In the genomic region with DNA sequence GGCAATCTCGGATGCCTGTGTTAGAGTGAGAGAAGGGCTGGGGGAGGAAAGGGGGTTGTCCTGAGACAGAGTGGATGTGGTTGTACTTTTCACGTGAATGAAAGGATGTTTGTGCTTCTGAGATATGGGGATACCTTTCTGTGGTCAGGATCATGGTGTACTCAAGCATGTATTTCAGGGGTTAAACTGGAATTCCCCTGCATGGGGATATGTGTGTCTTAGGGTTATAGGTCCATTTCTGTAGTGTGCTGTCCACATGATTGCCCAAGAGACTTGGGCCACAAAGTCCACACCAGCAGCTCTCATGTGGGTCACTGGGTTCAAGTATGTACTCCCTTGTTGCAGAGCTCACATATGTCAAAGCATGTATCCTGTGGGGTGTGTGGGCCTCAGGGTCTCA, we compare ENCODE assay signal across 9 cellular contexts. TPM values are rescaled to one million over a fixed set of nuclear protein-coding genes. Genes with fewer than 3 reads are reported as not detected.
DNase-seq lines count a peak whose midpoint lies in the region; ATAC-seq, FAIRE-seq and TF ChIP-seq lines count a peak whose summit lies in the region.
"Had no signal": no experiment of that assay in that cellular context is flagged by ENCODE, and none has a peak within 500 bp of the region (broad histone marks: within the 10 kb centered on the region; RNA-seq: fewer than 3 reads in every experiment).

No MANE protein-coding gene starts in this region.

- peak overlapping the region; percentile 64 for H3K27ac ChIP-seq in CD4-positive, alpha-beta T cell (ENCODE audit: low read depth, low read length)
- no peak overlapping the region for H3K27ac ChIP-seq in IMR-90 (ENCODE audit: insufficient read depth, low read length)
- H3K27ac ChIP-seq in astrocyte (ENCODE audit: low read depth, low read length) = no peak overlapping the region
- H3K27ac ChIP-seq in naive thymus-derived CD4-positive, alpha-beta T cell (ENCODE audit: low read depth, low read length) = peak overlapping the region; percentile 88
- H3K27ac ChIP-seq in right cardiac atrium (ENCODE audit: low read length) = no peak overlapping the region

- H2BK15ac ChIP-seq in IMR-90 (ENCODE audit: low read depth, low read length) = no peak overlapping the region

- H3K14ac ChIP-seq in IMR-90 (replicated peaks; ENCODE audit: low read depth, low read length) = no peak overlapping the region

- no peak overlapping the region for H2AK9ac ChIP-seq in IMR-90 (replicated peaks; ENCODE audit: low read depth, low read length, poor library complexity)

- no peak overlapping the region for H2BK120ac ChIP-seq in IMR-90 (ENCODE audit: low read depth, low read length)

- no peak overlapping the region for H4K8ac ChIP-seq in IMR-90 (ENCODE audit: low read depth in 2 of 2, low read length in 2 of 2)

- TF ChIP-seq RAD21 in IMR-90 (IDR thresholded peaks at IDR 0.05; ENCODE audit: low read length) = no peak

- no peak overlapping the region for H4K5ac ChIP-seq in IMR-90 (ENCODE audit: low read depth, low read length)

- H3K4me3 Mint-ChIP-seq in CD4-positive, alpha-beta T cell = peak overlapping the region; percentile 93
- H3K4me3 Mint-ChIP-seq in astrocyte (ENCODE audit: unreplicated experiment) (peak overlapping the region; percentile 91), MCF 10A (ENCODE audit: unreplicated experiment) (no peak overlapping the region)
- peak overlapping the region; percentile 86 to 98 (median 92) for H3K4me3 Mint-ChIP-seq in naive thymus-derived CD4-positive, alpha-beta T cell

- POLR2A ChIA-PET in CD4-positive, alpha-beta T cell (lab: Charles Lee) = interaction anchor here (0.7 to 4.7 kb wide), 25 partner anchors 9 to 459 kb away, joined by 3 to 60 read pairs (median 6); a partner anchor contains a TSS
- POLR2A ChIA-PET in IMR-90 (lab: Charles Lee; ENCODE audit: unreplicated experiment) (no interaction called here), MCF 10A (lab: Yijun Ruan, JAX) (interaction anchor here (0.6 to 3.1 kb wide), 4 partner anchors 12 to 186 kb away, joined by 3 to 16 read pairs (median 6); a partner anchor contains a TSS)
- POLR2A ChIA-PET in naive thymus-derived CD4-positive, alpha-beta T cell (lab: Charles Lee) = interaction anchor here (0.7 to 4.4 kb wide), 23 partner anchors 8 to 458 kb away, joined by 3 to 61 read pairs (median 6); a partner anchor contains a TSS

- no peak overlapping the region; the same call in 1 of the 2 replicates for H2AK5ac ChIP-seq in IMR-90 (ENCODE audit: low read depth, low read length)

- WGBS in IMR-90 (ENCODE audit: extremely low coverage in 2 of 2, insufficient read length in 1 of 2), 2 experiments = no CpG with 5 or more reads among the region's 2 CpGs
- WGBS in right cardiac atrium = 53% methylated on average over 2 of the region's 2 CpGs

- intact Hi-C loops in CD4-positive, alpha-beta T cell (cut with DNase I, micrococcal nuclease) = loop anchor here (2.0 to 10.0 kb wide), 5 partner anchors 14 to 804 kb away; a partner anchor contains a TSS
- intact Hi-C loops in IMR-90 (cut with micrococcal nuclease) = no loop called here
- intact Hi-C loops in naive thymus-derived CD4-positive, alpha-beta T cell (cut with micrococcal nuclease) = no loop called here
- intact Hi-C loops in MCF 10A (cut with micrococcal nuclease) = no loop called here
- intact Hi-C loops in right cardiac atrium (cut with DNase I) = no loop called here

- H3K9ac ChIP-seq in IMR-90 (ENCODE audit: low read depth, low read length) (no peak overlapping the region), astrocyte (ENCODE audit: low read length) (no peak overlapping the region)

- peaks cover 24 to 90% of the 10 kb centered on the region in 2 experiments for H3K79me1 ChIP-seq in IMR-90 (ENCODE audit: low read depth in 1 of 2, low read length in 2 of 2)

- no peak for DNase-seq in CD4-positive, alpha-beta T cell
- DNase-seq in IMR-90 (no peak), astrocyte (ENCODE audit: low read depth) (no peak), DMS153 treated with DMSO at 0.1 percent for 48 hours (lab: John Stamatoyannopoulos, UW; ENCODE audit: unreplicated experiment) (no peak), MCF 10A (ENCODE audit: unreplicated experiment) (no peak), right cardiac atrium (no peak)
- peak in 3 of 9 donors; percentile 37 to 53 (median 45) for DNase-seq in naive thymus-derived CD4-positive, alpha-beta T cell
- DNase-seq: cortex of kidney had no signal

- H2BK5ac ChIP-seq in IMR-90 (ENCODE audit: low read depth, low read length, poor library complexity, severe bottlenecking) = no peak overlapping the region

- TF ChIP-seq POLR2A in IMR-90 (IDR thresholded peaks at IDR 0.05; ENCODE audit: low read depth, low read length) = no peak

- H3K4me1 ChIP-seq in IMR-90 (ENCODE audit: control insufficient read depth, insufficient read depth, low read length) = peaks cover 32% of the 10 kb centered on the region
- peaks cover 49% of the 10 kb centered on the region for H3K4me1 ChIP-seq in astrocyte (ENCODE audit: insufficient read depth, low read length)
- H3K4me1 ChIP-seq in naive thymus-derived CD4-positive, alpha-beta T cell (ENCODE audit: control insufficient read depth in 2 of 2, insufficient read depth in 2 of 2, low read length in 2 of 2) = peaks cover 43 to 51% of the 10 kb centered on the region in 2 donors
- peaks cover 8% of the 10 kb centered on the region for H3K4me1 ChIP-seq in right cardiac atrium (ENCODE audit: control insufficient read depth, insufficient read depth, low read length)

- peaks cover 73% of the 10 kb centered on the region for H3K4me1 Mint-ChIP-seq in CD4-positive, alpha-beta T cell (ENCODE audit: low read depth)
- H3K4me1 Mint-ChIP-seq in astrocyte (ENCODE audit: low read depth, unreplicated experiment) = peaks cover 62% of the 10 kb centered on the region
- peaks cover 60 to 73% (median 67%) of the 10 kb centered on the region in 7 donors for H3K4me1 Mint-ChIP-seq in naive thymus-derived CD4-positive, alpha-beta T cell
- H3K4me1 Mint-ChIP-seq in MCF 10A (ENCODE audit: insufficient read depth, unreplicated experiment) = peaks cover 49% of the 10 kb centered on the region

- CTCF ChIA-PET in CD4-positive, alpha-beta T cell (lab: Charles Lee) = interaction anchor here (0.9 kb wide), 1 partner anchor 12 kb away, joined by 6 read pairs; a partner anchor contains a TSS
- CTCF ChIA-PET in IMR-90 (lab: Yijun Ruan, JAX) (no interaction called here), MCF 10A (lab: Yijun Ruan, JAX) (interaction anchor here (0.7 kb wide), 1 partner anchor 149 kb away, joined by 3 read pairs; no protein-coding TSS in a partner anchor)
- CTCF ChIA-PET in naive thymus-derived CD4-positive, alpha-beta T cell (lab: Charles Lee) = interaction anchor here (0.9 to 1.8 kb wide), 8 partner anchors 12 to 306 kb away, joined by 3 to 7 read pairs (median 4); a partner anchor contains a TSS

- no peaks in the 10 kb centered on the region for H3K27me3 ChIP-seq in CD4-positive, alpha-beta T cell (ENCODE audit: control insufficient read depth, insufficient read depth, low read length)
- H3K27me3 ChIP-seq in IMR-90 (ENCODE audit: control insufficient read depth, insufficient read depth, low read length) (no peaks in the 10 kb centered on the region), astrocyte (ENCODE audit: insufficient read depth, low read length) (no peaks in the 10 kb centered on the region), right cardiac atrium (ENCODE audit: control insufficient read depth, insufficient read depth) (no peaks in the 10 kb centered on the region)
- H3K27me3 ChIP-seq in naive thymus-derived CD4-positive, alpha-beta T cell (ENCODE audit: control insufficient read depth in 2 of 2, insufficient read depth in 2 of 2, low read length in 2 of 2) = no peaks in the 10 kb centered on the region

- peak overlapping the region; percentile 92 for H3K27ac Mint-ChIP-seq in CD4-positive, alpha-beta T cell
- H3K27ac Mint-ChIP-seq in astrocyte (ENCODE audit: unreplicated experiment) (peak overlapping the region; percentile 75), MCF 10A (ENCODE audit: low read depth, unreplicated experiment) (no peak overlapping the region)
- peak overlapping the region; percentile 81 to 98 (median 96) for H3K27ac Mint-ChIP-seq in naive thymus-derived CD4-positive, alpha-beta T cell

- H4K20me1 ChIP-seq in IMR-90 (ENCODE audit: insufficient read depth, low read length) (peaks cover 41% of the 10 kb centered on the region), astrocyte (ENCODE audit: insufficient read depth, low read length) (peaks cover 64% of the 10 kb centered on the region)

- H3K9me1 ChIP-seq in IMR-90 (ENCODE audit: insufficient read depth, low read length) = peaks cover 28% of the 10 kb centered on the region

- ATAC-seq in CD4-positive, alpha-beta T cell (ENCODE audit: poor library complexity) = no peak
- ATAC-seq in IMR-90 (ENCODE audit: low read depth) = no peak
- ATAC-seq in naive thymus-derived CD4-positive, alpha-beta T cell = no peak
- ATAC-seq in HG02759 (IDR thresholded peaks at IDR 0.05; ENCODE audit: unreplicated experiment) = no peak
- no peak for ATAC-seq in right cardiac atrium

- no peak overlapping the region for H3K56ac ChIP-seq in IMR-90 (ENCODE audit: extremely low read depth, insufficient read depth, low read length)

- H3K4ac ChIP-seq in IMR-90 (ENCODE audit: low read depth, low read length) = no peak overlapping the region

- no peak overlapping the region for H2BK20ac ChIP-seq in IMR-90 (ENCODE audit: low read depth, low read length)

- no peaks in the 10 kb centered on the region for H3K27me3 Mint-ChIP-seq in CD4-positive, alpha-beta T cell
- H3K27me3 Mint-ChIP-seq in astrocyte (ENCODE audit: low read depth, unreplicated experiment) (no peaks in the 10 kb centered on the region), MCF 10A (ENCODE audit: insufficient read depth, unreplicated experiment) (no peaks in the 10 kb centered on the region)
- no peaks in the 10 kb centered on the region for H3K27me3 Mint-ChIP-seq in naive thymus-derived CD4-positive, alpha-beta T cell

- BruUV-seq in IMR-90 (replicated peaks; lab: Mats Ljungman, UMichigan) = no TSS peak
- BruUV-seq in MCF 10A (replicated peaks; lab: Mats Ljungman, UMichigan) = no TSS peak

- no peak overlapping the region for H4K91ac ChIP-seq in IMR-90 (ENCODE audit: insufficient read depth, low read depth, low read length)

- H3K9me3 ChIP-seq in CD4-positive, alpha-beta T cell (ENCODE audit: control insufficient read depth, low read length) = no peaks in the 10 kb centered on the region
- H3K9me3 ChIP-seq in IMR-90 (ENCODE audit: control insufficient read depth, insufficient read depth, low read length) (no peaks in the 10 kb centered on the region), astrocyte (ENCODE audit: insufficient read depth, low read depth, low read length) (no peaks in the 10 kb centered on the region), right cardiac atrium (ENCODE audit: control insufficient read depth, low read length) (no peaks in the 10 kb centered on the region)
- no peaks in the 10 kb centered on the region for H3K9me3 ChIP-seq in naive thymus-derived CD4-positive, alpha-beta T cell (ENCODE audit: control insufficient read depth in 2 of 3, low read length in 3 of 3)

- no peak for TF ChIP-seq CTCF in CD4-positive, alpha-beta T cell (IDR thresholded peaks at IDR 0.05)
- TF ChIP-seq CTCF in IMR-90 (conservative IDR thresholded peaks at IDR 0.05; ENCODE audit: low read depth, low read length) (no peak), astrocyte (IDR thresholded peaks at IDR 0.05; ENCODE audit: insufficient read depth, low read depth, low read length) (no peak), MCF 10A (IDR thresholded peaks at IDR 0.05; ENCODE audit: unreplicated experiment) (no peak)

- FAIRE-seq in astrocyte (lab: Jason Lieb, UNC) = no peak

- no peak overlapping the region for H3K18ac ChIP-seq in IMR-90 (ENCODE audit: low read depth, low read length)

- no peaks in the 10 kb centered on the region for H3K9me3 Mint-ChIP-seq in CD4-positive, alpha-beta T cell
- H3K9me3 Mint-ChIP-seq in astrocyte (ENCODE audit: unreplicated experiment) (no peaks in the 10 kb centered on the region), MCF 10A (ENCODE audit: unreplicated experiment) (no peaks in the 10 kb centered on the region)
- no peaks in the 10 kb centered on the region for H3K9me3 Mint-ChIP-seq in naive thymus-derived CD4-positive, alpha-beta T cell

- no peak overlapping the region for H3K4me2 ChIP-seq in IMR-90 (ENCODE audit: low read depth, low read length)
- peak overlapping the region; percentile 71 for H3K4me2 ChIP-seq in astrocyte (ENCODE audit: low read length)

- dilution Hi-C loops in IMR-90 (cut with HindIII; ENCODE audit: low sequenced_read_pairs, unreplicated experiment) = no loop called here

- H3K23ac ChIP-seq in IMR-90 (ENCODE audit: low read depth, low read length) = peak overlapping the region; percentile 12; the same call in 1 of the 2 replicates

- H3K4me3 ChIP-seq in IMR-90 (ENCODE audit: insufficient read depth, low read depth, low read length) = no peak overlapping the region
- H3K4me3 ChIP-seq in astrocyte (ENCODE audit: insufficient read depth, low read depth, low read length) = no peak overlapping the region
- peak overlapping the region; percentile 52 for H3K4me3 ChIP-seq in naive thymus-derived CD4-positive, alpha-beta T cell (ENCODE audit: low read length)
- H3K4me3 ChIP-seq in right cardiac atrium (ENCODE audit: low read length) = no peak overlapping the region

- peaks cover 38% of the 10 kb centered on the region for H3K79me2 ChIP-seq in astrocyte (ENCODE audit: insufficient read depth, low read length)

- H3K36me3 ChIP-seq in IMR-90 (ENCODE audit: control insufficient read depth, insufficient read depth, low read length) = peaks cover 11% of the 10 kb centered on the region
- H3K36me3 ChIP-seq in astrocyte (ENCODE audit: insufficient read depth, low read length) = no peaks in the 10 kb centered on the region
- peaks cover 0 to 8% (median 2%) of the 10 kb centered on the region in 3 experiments for H3K36me3 ChIP-seq in naive thymus-derived CD4-positive, alpha-beta T cell (ENCODE audit: control insufficient read depth in 2 of 3, insufficient read depth in 3 of 3, low read length in 3 of 3)

- H3K36me3 Mint-ChIP-seq in CD4-positive, alpha-beta T cell (ENCODE audit: low read depth) = peaks cover 26% of the 10 kb centered on the region
- H3K36me3 Mint-ChIP-seq in astrocyte (ENCODE audit: low read depth, unreplicated experiment) (peaks cover 6% of the 10 kb centered on the region), MCF 10A (ENCODE audit: insufficient read depth, unreplicated experiment) (no peaks in the 10 kb centered on the region)
- peaks cover 0 to 16% (median 4%) of the 10 kb centered on the region in 5 donors for H3K36me3 Mint-ChIP-seq in naive thymus-derived CD4-positive, alpha-beta T cell

- in situ Hi-C loops in IMR-90 (cut with MboI; ENCODE audit: low sequenced_read_pairs) = no loop called here

- H2AFZ ChIP-seq in IMR-90 (replicated peaks; ENCODE audit: low read length, poor library complexity) = no peak overlapping the region
- no peak overlapping the region for H2AFZ ChIP-seq in astrocyte (ENCODE audit: low read depth, low read length)

RNA-seq across cellular contexts. Expression of a gene that starts 10.5 kb away (rescaled TPM):
- total RNA-seq in CD4-positive, alpha-beta T cell = 10 to 100 TPM; 62.4 to 63.8 TPM
- total RNA-seq in IMR-90 (2012; rRNA removed) (1.4 TPM in 2 replicates), astrocyte (34.5 and 36.1 TPM in 2 replicates), MCF 10A (2022) (6.7 and 9.9 TPM in 2 replicates), right cardiac atrium (10 to 100 TPM in 1 of 4 donors, 1 to 10 TPM in 3; 8.6 to 13.2 (median 9.0) TPM)
- polyA plus RNA-seq in IMR-90 (2012; rRNA removed) (15.3 and 17.0 TPM in 2 replicates), right cardiac atrium (8.0 TPM)
- polyA plus RNA-seq in IMR-90 (2012; cell fraction: cytosol; rRNA removed) = 5.6 and 6.5 TPM in 2 replicates
- 70.0 and 83.5 TPM in 2 replicates for polyA plus RNA-seq in IMR-90 (2012; cell fraction: nucleus; rRNA removed; ENCODE audit: low replicate concordance)
- 10 to 100 TPM; 35.5 to 94.1 (median 57.9) TPM for total RNA-seq in naive thymus-derived CD4-positive, alpha-beta T cell
- 1 to 10 TPM in 1 of 2 donors, under 1 TPM in 1; 0.48 to 2.3 TPM for polyA plus RNA-seq in naive thymus-derived CD4-positive, alpha-beta T cell

RNA-seq across cellular contexts. Expression of a gene that starts 12.4 kb away (rescaled TPM):
- total RNA-seq in CD4-positive, alpha-beta T cell = 100 to 1,000 TPM; 176 to 185 TPM
- total RNA-seq in IMR-90 (2012; rRNA removed) (122 and 136 TPM in 2 replicates), astrocyte (232 and 256 TPM in 2 replicates), MCF 10A (2022) (212 and 231 TPM in 2 replicates), right cardiac atrium (100 to 1,000 TPM; 128 to 177 (median 133) TPM)
- polyA plus RNA-seq in IMR-90 (2012; rRNA removed) (427 and 483 TPM in 2 replicates), right cardiac atrium (170 TPM)
- polyA plus RNA-seq in IMR-90 (2012; cell fraction: cytosol; rRNA removed) = 545 and 1,404 TPM in 2 replicates
- polyA plus RNA-seq in IMR-90 (2012; cell fraction: nucleus; rRNA removed; ENCODE audit: low replicate concordance) = 266 and 336 TPM in 2 replicates
- total RNA-seq in naive thymus-derived CD4-positive, alpha-beta T cell = 100 to 1,000 TPM; 148 to 235 (median 158) TPM
- polyA plus RNA-seq in naive thymus-derived CD4-positive, alpha-beta T cell = 100 to 1,000 TPM; 389 to 466 TPM

RNA-seq across cellular contexts. Expression of a gene that starts 19.5 kb away (rescaled TPM):
- total RNA-seq in CD4-positive, alpha-beta T cell = 100 to 1,000 TPM; 545 to 557 TPM
- 9.0 and 12.2 TPM in 2 replicates for total RNA-seq in IMR-90 (2012; rRNA removed)
- polyA plus RNA-seq in IMR-90 (2012; rRNA removed) = 47.2 and 50.8 TPM in 2 replicates
- polyA plus RNA-seq in IMR-90 (2012; cell fraction: cytosol; rRNA removed) = 36.6 and 48.3 TPM in 2 replicates
- 270 and 345 TPM in 2 replicates for polyA plus RNA-seq in IMR-90 (2012; cell fraction: nucleus; rRNA removed; ENCODE audit: low replicate concordance)
- total RNA-seq in astrocyte = 29.7 and 34.3 TPM in 2 replicates
- total RNA-seq in naive thymus-derived CD4-positive, alpha-beta T cell = 100 to 1,000 TPM in 4 of 5 experiments, 10 to 100 TPM in 1; 37.8 to 356 (median 235) TPM
- polyA plus RNA-seq in naive thymus-derived CD4-positive, alpha-beta T cell = 10 to 100 TPM; 58.6 to 88.3 TPM
- total RNA-seq in MCF 10A (2022) = 28.9 and 33.9 TPM in 2 replicates
- 10 to 100 TPM; 55.5 to 70.6 (median 65.4) TPM for total RNA-seq in right cardiac atrium
- 76.4 TPM for polyA plus RNA-seq in right cardiac atrium

RNA-seq across cellular contexts. Expression of a gene that starts 24.0 kb away (rescaled TPM):
- 1 to 10 TPM; 5.5 to 5.7 TPM for total RNA-seq in CD4-positive, alpha-beta T cell
- total RNA-seq in IMR-90 (2012; rRNA removed) (5.4 and 5.6 TPM in 2 replicates), astrocyte (9.8 and 10.4 TPM in 2 replicates), MCF 10A (2022) (7.5 and 8.3 TPM in 2 replicates), right cardiac atrium (1 to 10 TPM; 3.9 to 4.9 (median 4.3) TPM)
- polyA plus RNA-seq in IMR-90 (2012; rRNA removed) (4.7 and 5.9 TPM in 2 replicates), right cardiac atrium (2.8 TPM)
- polyA plus RNA-seq in IMR-90 (2012; cell fraction: cytosol; rRNA removed) = 1.8 and 2.2 TPM in 2 replicates
- polyA plus RNA-seq in IMR-90 (2012; cell fraction: nucleus; rRNA removed; ENCODE audit: low replicate concordance) = 17.5 TPM in 2 replicates
- total RNA-seq in naive thymus-derived CD4-positive, alpha-beta T cell = 10 to 100 TPM in 1 of 5 experiments, 1 to 10 TPM in 4; 3.3 to 14.0 (median 9.8) TPM
- 10 to 100 TPM in 1 of 2 donors, 1 to 10 TPM in 1; 6.9 to 15.2 TPM for polyA plus RNA-seq in naive thymus-derived CD4-positive, alpha-beta T cell

RNA-seq across cellular contexts. Expression of a gene that starts 38.7 kb away (rescaled TPM):
- total RNA-seq in CD4-positive, alpha-beta T cell = 1 to 10 TPM; 1.2 to 1.6 TPM
- total RNA-seq in IMR-90 (2012; rRNA removed) (33.9 and 35.3 TPM in 2 replicates), astrocyte (2.9 and 4.2 TPM in 2 replicates), MCF 10A (2022) (20.3 and 27.1 TPM in 2 replicates), right cardiac atrium (1 to 10 TPM in 2 of 4 donors, under 1 TPM in 1, not detected in 1; 0.62 to 1.2 (median 1.1) TPM)
- polyA plus RNA-seq in IMR-90 (2012; rRNA removed) (40.6 and 41.9 TPM in 2 replicates), right cardiac atrium (0.16 TPM)
- 20.3 and 20.6 TPM in 2 replicates for polyA plus RNA-seq in IMR-90 (2012; cell fraction: cytosol; rRNA removed)
- 33.6 and 50.3 TPM in 2 replicates for polyA plus RNA-seq in IMR-90 (2012; cell fraction: nucleus; rRNA removed; ENCODE audit: low replicate concordance)
- total RNA-seq in naive thymus-derived CD4-positive, alpha-beta T cell = 10 to 100 TPM in 1 of 5 experiments, 1 to 10 TPM in 3, under 1 TPM in 1; 0.65 to 87.9 (median 1.6) TPM
- under 1 TPM; 0.18 to 0.92 TPM for polyA plus RNA-seq in naive thymus-derived CD4-positive, alpha-beta T cell

Comparison
In these comparisons a context has a peak if more than half of its experiments do, and no peak if none do; other contexts are left out.
1. H3K27ac ChIP-seq: peak in CD4-positive, alpha-beta T cell (single experiment) and naive thymus-derived CD4-positive, alpha-beta T cell (single experiment); none in IMR-90 (single experiment), astrocyte (single experiment) and right cardiac atrium (single experiment).
2. intact Hi-C loops: an anchor here in CD4-positive, alpha-beta T cell (2.0 to 10.0 kb wide); none called in IMR-90, naive thymus-derived CD4-positive, alpha-beta T cell, MCF 10A and right cardiac atrium.